ENCODE assay signal across 15 cellular contexts in the genomic region with DNA sequence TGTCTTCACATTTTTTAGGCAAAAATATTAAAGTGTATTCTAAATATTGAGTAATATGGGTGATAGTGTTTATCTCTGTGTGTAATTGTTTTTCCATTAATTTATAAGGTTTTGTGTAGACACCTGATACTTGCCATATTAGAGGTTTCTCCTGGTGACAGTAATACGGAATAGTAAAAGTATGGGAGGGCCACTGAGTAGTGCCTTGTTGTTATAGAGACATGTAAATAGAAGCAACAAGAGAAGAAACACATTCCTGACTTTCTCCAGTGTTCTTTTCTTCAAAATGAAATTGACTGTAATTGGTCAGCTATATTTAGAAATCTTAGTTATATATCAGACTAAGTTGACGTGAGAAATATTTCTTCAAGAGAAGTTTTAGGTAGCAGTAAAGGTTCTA.
"Had no signal": no experiment of that assay in that cellular context is flagged by ENCODE, and none has a peak within 500 bp of the region (broad histone marks: within the 10 kb centered on the region; RNA-seq: fewer than 3 reads in every experiment).

No MANE protein-coding gene starts in this region.

- H3K27me3 ChIP-seq: transverse colon had no signal

- ATAC-seq: activated CD8-positive, alpha-beta memory T cell treated with anti-CD3 and anti-CD28 coated beads, Interleukin-2, amount 10 ng/mL, durations not matched to agents 7 days and 5 days; left colon; natural killer cell had no signal

- DNase-seq: activated CD4-positive, alpha-beta memory T cell treated with anti-CD3 and anti-CD28 coated beads for 36 hours; activated CD4-positive, alpha-beta T cell treated with anti-CD3 and anti-CD28 coated beads for 1 hour; activated CD8-positive, alpha-beta memory T cell treated with anti-CD3 and anti-CD28 coated beads, Interleukin-2, amount 10 ng/mL, durations not matched to agents 7 days and 5 days; activated effector memory CD4-positive, alpha-beta T cell treated with Interleukin-2 at 50 U/mL for 16 hours; activated T-cell treated with anti-CD3 and anti-CD28 coated beads, Interleukin-2, amount 50 U/mL, for 24 hours; left colon; natural killer cell; stimulated activated CD4-positive, alpha-beta T cell treated with anti-CD3 and anti-CD28 coated beads, Interleukin-15, amount 100 ng/mL, for 24 hours; stimulated activated CD4-positive, alpha-beta T cell treated with anti-CD3 and anti-CD28 coated beads, Interleukin-4, amount 100 ng/mL, for 1 hour; stimulated activated naive CD4-positive, alpha-beta T cell; substantia nigra; T1000; transverse colon had no signal

- H3K27ac Mint-ChIP-seq: activated CD4-positive, alpha-beta memory T cell treated with anti-CD3 and anti-CD28 coated beads for 36 hours; activated CD8-positive, alpha-beta memory T cell treated with anti-CD3 and anti-CD28 coated beads, Interleukin-2, amount 10 ng/mL, durations not matched to agents 7 days and 5 days; activated naive CD4-positive, alpha-beta T cell treated with anti-CD3 and anti-CD28 coated beads, Interleukin-2, amount 50 U/mL, for 24 hours; activated T-cell treated with anti-CD3 and anti-CD28 coated beads, Interleukin-2, amount 50 U/mL, for 24 hours had no signal

- H3K4me3 ChIP-seq: transverse colon had no signal

- H3K27ac ChIP-seq: epithelial cell of prostate, transverse colon had no signal
